8 cellular contexts compared by ENCODE assay signal in genomic region chr10:79129361-79129997, GRCh38.
DNase-seq lines count a peak whose midpoint lies in the region; ATAC-seq and TF ChIP-seq lines count a peak whose summit lies in the region.

No MANE protein-coding gene starts in this region.

- H3K9ac ChIP-seq in BLaER1: peak overlapping the region; percentile 62
- H3K9ac ChIP-seq in mucosa of stomach (ENCODE audit: low read length): peak overlapping the region; percentile 17

- peaks cover 52% of the 10 kb centered on the region; the same call in 1 of the 2 replicates for H4K20me1 ChIP-seq in BLaER1

- no peak for TF ChIP-seq CTCF in gastrocnemius medialis (IDR thresholded peaks at IDR 0.05 in 4 of 5, conservative IDR thresholded peaks at IDR 0.05 in 1 of 5)

- H3K27me3 Mint-ChIP-seq in activated CD4-positive, alpha-beta T cell treated with anti-CD3 and anti-CD28 coated beads for 36 hours: no peaks in the 10 kb centered on the region

- H3K27ac ChIP-seq in BLaER1: peak overlapping the region; percentile 71
- H3K27ac ChIP-seq in ectodermal cell (ENCODE audit: insufficient read depth, low read depth, low read length, poor library complexity, severe bottlenecking): peak overlapping the region; percentile 89
- peak overlapping the region in 2 of 4 donors; percentile 26 to 37 for H3K27ac ChIP-seq in gastrocnemius medialis

- no peak for TF ChIP-seq POLR2A in gastrocnemius medialis (IDR thresholded peaks at IDR 0.05)

- H3K27me3 ChIP-seq in BLaER1 (no peaks in the 10 kb centered on the region), ectodermal cell (ENCODE audit: control insufficient read depth, insufficient read depth, low read length, poor library complexity, severe bottlenecking) (no peaks in the 10 kb centered on the region), mucosa of stomach (ENCODE audit: control insufficient read depth, insufficient read depth, low read length) (no peaks in the 10 kb centered on the region), gastrocnemius medialis (no peaks in the 10 kb centered on the region)

- H3K36me3 Mint-ChIP-seq in activated CD4-positive, alpha-beta T cell treated with anti-CD3 and anti-CD28 coated beads for 36 hours (ENCODE audit: low read depth): no peaks in the 10 kb centered on the region

- POLR2A ChIA-PET in activated CD4-positive, alpha-beta T cell treated with anti-CD3 and anti-CD28 coated beads for 36 hours (lab: Charles Lee): no interaction called here

- H3K4me2 ChIP-seq in BLaER1: peak overlapping the region; percentile 88

- H3K4me3 ChIP-seq in BLaER1 (no peak overlapping the region), ectodermal cell (ENCODE audit: insufficient read depth, low read depth, low read length) (no peak overlapping the region), mucosa of stomach (ENCODE audit: low read length) (no peak overlapping the region), gastrocnemius medialis (no peak overlapping the region)

- H3K4me1 ChIP-seq in BLaER1 (peaks cover 98% of the 10 kb centered on the region), ectodermal cell (ENCODE audit: control insufficient read depth, insufficient read depth, low read length) (peaks cover 67% of the 10 kb centered on the region), mucosa of stomach (ENCODE audit: control insufficient read depth, insufficient read depth, low read length) (peaks cover 64% of the 10 kb centered on the region), gastrocnemius medialis (peaks cover 46 to 70% of the 10 kb centered on the region in 2 donors)

- DNase-seq in NCI-H2227 (lab: John Stamatoyannopoulos, UW; ENCODE audit: unreplicated experiment) (peak; percentile 50), gastrocnemius medialis (no peak), OCI-M2 (lab: John Stamatoyannopoulos, UW; ENCODE audit: unreplicated experiment) (no peak)
- no peak for DNase-seq in stimulated activated naive CD8-positive, alpha-beta T cell treated with anti-CD3 and anti-CD28 coated beads, Interleukin-15, Interleukin-2, amounts not matched to agents 100 U/mL and 50 U/mL, for 24 hours
- no peak for DNase-seq in activated CD4-positive, alpha-beta T cell treated with anti-CD3 and anti-CD28 coated beads for 36 hours

- no peaks in the 10 kb centered on the region for H3K9me3 ChIP-seq in BLaER1
- H3K9me3 ChIP-seq in ectodermal cell (ENCODE audit: control insufficient read depth, low read length): no peaks in the 10 kb centered on the region
- H3K9me3 ChIP-seq in mucosa of stomach (ENCODE audit: control insufficient read depth, low read length): no peaks in the 10 kb centered on the region
- no peaks in the 10 kb centered on the region for H3K9me3 ChIP-seq in gastrocnemius medialis

- H3K36me3 ChIP-seq in BLaER1 (peaks cover 60% of the 10 kb centered on the region), ectodermal cell (ENCODE audit: control insufficient read depth, insufficient read depth, low read length) (peaks cover 4% of the 10 kb centered on the region), mucosa of stomach (ENCODE audit: control insufficient read depth, insufficient read depth, low read length) (peaks cover 13% of the 10 kb centered on the region), gastrocnemius medialis (no peaks in the 10 kb centered on the region)

- ATAC-seq in gastrocnemius medialis: no peak
- ATAC-seq in stimulated activated naive CD8-positive, alpha-beta T cell treated with anti-CD3 and anti-CD28 coated beads, Interleukin-15, Interleukin-2, amounts not matched to agents 100 U/mL and 50 U/mL, for 24 hours: no peak
- no peak for ATAC-seq in activated CD4-positive, alpha-beta T cell treated with anti-CD3 and anti-CD28 coated beads for 36 hours

- H3K27ac Mint-ChIP-seq in activated CD4-positive, alpha-beta T cell treated with anti-CD3 and anti-CD28 coated beads for 36 hours: no peak overlapping the region

- CTCF ChIA-PET in activated CD4-positive, alpha-beta T cell treated with anti-CD3 and anti-CD28 coated beads for 36 hours (lab: Charles Lee): interaction anchor here (0.7 kb wide), 1 partner anchor 9 kb away, joined by 3 read pairs; no protein-coding TSS in a partner anchor

- no peak overlapping the region for H3K4me3 Mint-ChIP-seq in activated CD4-positive, alpha-beta T cell treated with anti-CD3 and anti-CD28 coated beads for 36 hours

- intact Hi-C loops in gastrocnemius medialis (cut with DNase I; ENCODE audit: low total_unique reads): loop anchor here (1.0 kb wide), 1 partner anchor 8 kb away; no protein-coding TSS in a partner anchor
- intact Hi-C loops in activated CD4-positive, alpha-beta T cell treated with anti-CD3 and anti-CD28 coated beads for 36 hours (cut with DNase I, micrococcal nuclease): no loop called here

- peaks cover 2% of the 10 kb centered on the region for H3K4me1 Mint-ChIP-seq in activated CD4-positive, alpha-beta T cell treated with anti-CD3 and anti-CD28 coated beads for 36 hours

- WGBS in ectodermal cell, 2 experiments: 2 to 3% methylated on average over 8 of the region's 8 CpGs

- in situ Hi-C loops in gastrocnemius medialis (cut with MboI; ENCODE audit: low sequenced_read_pairs in 4 of 4): no loop called here

- H3K9me3 Mint-ChIP-seq in activated CD4-positive, alpha-beta T cell treated with anti-CD3 and anti-CD28 coated beads for 36 hours (ENCODE audit: low read depth): no peaks in the 10 kb centered on the region
